ENCODE assay signal across 9 cellular contexts in the genomic region with DNA sequence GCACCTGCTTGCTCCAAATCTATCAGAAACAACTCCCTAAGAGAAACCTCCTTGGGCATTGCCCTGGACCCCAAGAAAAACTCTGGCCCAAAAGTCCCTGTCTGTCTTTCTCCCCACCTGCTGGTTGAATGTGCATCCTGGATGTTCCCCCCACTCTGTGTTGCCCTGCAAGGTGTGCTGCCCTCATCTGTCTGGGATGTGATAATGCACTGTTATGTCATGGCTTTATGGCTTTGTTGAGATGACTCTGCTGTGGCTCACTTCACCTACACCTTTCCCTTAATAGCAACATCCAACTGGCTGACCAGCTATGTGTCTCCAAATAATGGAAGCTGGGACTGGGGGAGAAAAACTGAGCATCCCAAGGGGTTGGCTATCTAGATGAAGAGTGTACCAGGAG. TPM values are rescaled to one million over a fixed set of nuclear protein-coding genes. Genes with fewer than 3 reads are reported as not detected.
A peak's percentile ranks its signal among the peaks of the same experiment; 100 is the strongest.
DNase-seq lines count a peak whose midpoint lies in the region; ATAC-seq and TF ChIP-seq lines count a peak whose summit lies in the region.
"Had no signal": no experiment of that assay in that cellular context is flagged by ENCODE, and none has a peak within 500 bp of the region (broad histone marks: within the 10 kb centered on the region; RNA-seq: fewer than 3 reads in every experiment).

No MANE protein-coding gene starts in this region.

- peaks cover 13% of the 10 kb centered on the region for H3K79me2 ChIP-seq in PC-9 (ENCODE audit: low read depth)

- H4K20me1 ChIP-seq in BLaER1 treated with 17β-estradiol and CSF1 and Interleukin-3, amounts not matched to agents 10 nM and 100 nM, result peaks cover 0 to 22% (median 6%) of the 10 kb centered on the region in 11 experiments; a peak in 9 of 22 replicates
- no peaks in the 10 kb centered on the region for H4K20me1 ChIP-seq in PC-9 (ENCODE audit: insufficient read depth)

- no peak overlapping the region for H3K27ac ChIP-seq in BLaER1 treated with 17β-estradiol and CSF1 and Interleukin-3, amounts not matched to agents 10 nM and 100 nM
- H3K27ac ChIP-seq in PC-9, result no peak overlapping the region

- POLR2A ChIA-PET in WTC11 (lab: Charles Lee), result interaction anchor here (0.7 kb wide), 1 partner anchor 41 kb away, joined by 4 read pairs; no protein-coding TSS in a partner anchor
- POLR2A ChIA-PET in PC-9 (lab: Charles Lee; ENCODE audit: unreplicated experiment), result no interaction called here

- H3K27ac Mint-ChIP-seq in WTC11, result peak overlapping the region; percentile 62

- TF ChIP-seq CTCF in GM12875 (IDR thresholded peaks at IDR 0.05; ENCODE audit: borderline replicate concordance, insufficient read depth, low read depth, low read length) (peak; percentile 38; the same call in 1 of the 2 replicates), WTC11 (IDR thresholded peaks at IDR 0.05) (no peak), PC-9 (conservative IDR thresholded peaks at IDR 0.05) (no peak)

- H3K4me1 ChIP-seq in BLaER1 treated with 17β-estradiol and CSF1 and Interleukin-3, amounts not matched to agents 10 nM and 100 nM, result peaks cover 22 to 38% (median 33%) of the 10 kb centered on the region in 10 experiments
- H3K4me1 ChIP-seq in PC-9 (replicated peaks; ENCODE audit: insufficient read depth), result peaks cover 8% of the 10 kb centered on the region; the same call in 1 of the 2 replicates

- peak overlapping the region; percentile 50 for H3K4me3 Mint-ChIP-seq in WTC11

- CTCF ChIA-PET in WTC11 (lab: Charles Lee), result interaction anchor here (0.9 to 3.7 kb wide), 6 partner anchors 11 to 214 kb away, joined by 3 to 21 read pairs (median 5); partner anchors contain the start of genes ZNF763 and ZNF878
- CTCF ChIA-PET in PC-9 (lab: Charles Lee), result interaction anchor here (0.6 kb wide), 1 partner anchor 234 kb away, joined by 3 read pairs; no protein-coding TSS in a partner anchor

- H3K4me1 Mint-ChIP-seq in WTC11, result peaks cover 30% of the 10 kb centered on the region

- peaks cover 37 to 52% (median 41%) of the 10 kb centered on the region in 11 experiments for H3K9me3 ChIP-seq in BLaER1 treated with 17β-estradiol and CSF1 and Interleukin-3, amounts not matched to agents 10 nM and 100 nM (replicated peaks in 1 of 11)
- peaks cover 65% of the 10 kb centered on the region for H3K9me3 ChIP-seq in PC-9 (ENCODE audit: insufficient read depth, low read depth)

- peaks cover 6% of the 10 kb centered on the region for H3K27me3 Mint-ChIP-seq in WTC11 (ENCODE audit: low read depth)

- intact Hi-C loops in PC-9 (cut with micrococcal nuclease; ENCODE audit: unreplicated experiment), result no loop called here

- ATAC-seq in WTC11 (no peak), GM21515 (IDR thresholded peaks at IDR 0.05; ENCODE audit: unreplicated experiment) (no peak)

- no peaks in the 10 kb centered on the region for H3K27me3 ChIP-seq in BLaER1 treated with 17β-estradiol and CSF1 and Interleukin-3, amounts not matched to agents 10 nM and 100 nM
- H3K27me3 ChIP-seq in PC-9 (ENCODE audit: insufficient read depth, low read depth), result no peaks in the 10 kb centered on the region

- H3K9me3 Mint-ChIP-seq in WTC11, result peaks cover 25% of the 10 kb centered on the region

- DNase-seq in WTC11 (ENCODE audit: low spot score) (peak; percentile 15), iPS-NIHi7 (ENCODE audit: extremely low spot score) (peak; percentile 19), NCI-H2107 treated with DMSO at 0.1 percent for 48 hours (lab: John Stamatoyannopoulos, UW; ENCODE audit: unreplicated experiment) (no peak), PC-9 (no peak), NCI-H1694 treated with DMSO at 0.1 percent for 48 hours (lab: John Stamatoyannopoulos, UW) (no peak)
- DNase-seq: NK-92 treated with Interleukin-12 subunit alpha and Interleukin-12 subunit beta, amount 100 ng/mL, for 24 hours had no signal

- H3K4me2 ChIP-seq in BLaER1 treated with 17β-estradiol and CSF1 and Interleukin-3, amounts not matched to agents 10 nM and 100 nM, result peak overlapping the region in 6 of 11 experiments; percentile 2 to 99 (median 91); a peak in 4 of 22 replicates
- H3K4me2 ChIP-seq in PC-9, result no peak overlapping the region

- peaks cover 52% of the 10 kb centered on the region for H3K36me3 Mint-ChIP-seq in WTC11

- H3K4me3 ChIP-seq in BLaER1 treated with 17β-estradiol and CSF1 and Interleukin-3, amounts not matched to agents 10 nM and 100 nM, result no peak overlapping the region
- H3K4me3 ChIP-seq in GM12875 (ENCODE audit: low read depth, low read length) (no peak overlapping the region), PC-9 (no peak overlapping the region)

- peaks cover 12% of the 10 kb centered on the region for H3F3A ChIP-seq in PC-9 (ENCODE audit: insufficient read depth, low read depth)

- no peaks in the 10 kb centered on the region for H3K9me2 ChIP-seq in PC-9 (ENCODE audit: insufficient read depth)

- BruUV-seq in PC-9 (replicated peaks; lab: Mats Ljungman, UMichigan), result no TSS peak

- no peak overlapping the region for H2AFZ ChIP-seq in PC-9

- H3K9ac ChIP-seq in BLaER1 treated with 17β-estradiol and CSF1 and Interleukin-3, amounts not matched to agents 10 nM and 100 nM, result no peak overlapping the region

- peaks cover 45 to 57% (median 50%) of the 10 kb centered on the region in 11 experiments for H3K36me3 ChIP-seq in BLaER1 treated with 17β-estradiol and CSF1 and Interleukin-3, amounts not matched to agents 10 nM and 100 nM
- H3K36me3 ChIP-seq in PC-9 (ENCODE audit: low read depth), result peaks cover 53% of the 10 kb centered on the region

TF ChIP-seq in WTC11, 78 proteins besides CTCF, POLR2A, EP300 and RAD21 (continues in another document):
- TF ChIP-seq NR3C1 (CRISPR knock-in tag; conservative IDR thresholded peaks at IDR 0.05; ENCODE audit: low read depth) (no peak), HMGXB4 (CRISPR knock-in tag; IDR thresholded peaks at IDR 0.05) (no peak), TCF7 (CRISPR knock-in tag; IDR thresholded peaks at IDR 0.05; ENCODE audit: low read depth) (no peak), ARID4B (CRISPR knock-in tag; IDR thresholded peaks at IDR 0.05; ENCODE audit: borderline replicate concordance) (no peak), GRHL2 (CRISPR knock-in tag; IDR thresholded peaks at IDR 0.05; ENCODE audit: insufficient replicate concordance, severe bottlenecking) (no peak), SP1 (CRISPR knock-in tag; conservative IDR thresholded peaks at IDR 0.05) (no peak)

RNA-seq across cellular contexts. Expression of gene ZNF20, which starts 2.6 kb away (rescaled TPM):
- 5.0 to 9.1 TPM (median 7.8 TPM) in 3 replicates for total RNA-seq in WTC11 (2021)
- total RNA-seq in PC-9 (2021), result 2.9 and 8.6 TPM in 2 replicates

RNA-seq across cellular contexts. Expression of gene ZNF625, which starts 19.0 kb away (rescaled TPM):
- total RNA-seq in WTC11 (2021) (23.9 to 26.0 TPM (median 24.5 TPM) in 3 replicates), PC-9 (2021) (5.7 and 6.4 TPM in 2 replicates)

RNA-seq across cellular contexts. Expression of gene ZNF136, which starts 25.4 kb away (rescaled TPM):
- total RNA-seq in WTC11 (2021), result 6.2 to 6.7 TPM (median 6.7 TPM) in 3 replicates
- total RNA-seq in PC-9 (2021), result 5.3 and 6.2 TPM in 2 replicates

Comparison
In these comparisons a context has a peak if more than half of its experiments do, and no peak if none do; other contexts are left out.
1. DNase-seq: peak in WTC11 (single experiment) and iPS-NIHi7 (single experiment); none in NCI-H2107 treated with DMSO at 0.1 percent for 48 hours (single experiment), PC-9 (0 of 2) and NCI-H1694 treated with DMSO at 0.1 percent for 48 hours (single experiment).